ENCODE assay signal across 34 cellular contexts in genomic region chr5:35600591-35600990, GRCh38.
"Had no signal": no experiment of that assay in that cellular context is flagged by ENCODE, and none has a peak within 500 bp of the region (broad histone marks: within the 10 kb centered on the region; RNA-seq: fewer than 3 reads in every experiment).

No MANE protein-coding gene starts in this region.

- H3K4me3 ChIP-seq: MG63 had no signal

- H3K4me2 ChIP-seq: KMS-11 had no signal

- H3K27ac ChIP-seq: KMS-11 had no signal

- H3K9ac ChIP-seq: KMS-11 had no signal

- H3K36me3 ChIP-seq: MG63 had no signal

- H3K9me3 ChIP-seq: MG63 had no signal

- DNase-seq: Karpas-422, Kasumi-1, KG1, MG63, MM.1S, MV-4-11, NCI-H1048, NCI-H1092, NCI-H1092 treated with DMSO at 0.1 percent for 48 hours, NCI-H1105, NCI-H1105 treated with DMSO at 0.1 percent for 48 hours, NCI-H1417, NCI-H1417 treated with DMSO at 0.1 percent for 48 hours, NCI-H1436, NCI-H1436 treated with DMSO at 0.1 percent for 48 hours, NCI-H146, NCI-H1694, NCI-H1694 treated with DMSO at 0.1 percent for 48 hours, NCI-H187, NCI-H187 treated with DMSO at 0.1 percent for 48 hours, NCI-H1930, NCI-H2029, NCI-H2029 treated with DMSO at 0.1 percent for 48 hours, NCI-H2081, NCI-H2081 treated with DMSO at 0.1 percent for 48 hours, NCI-H2107, NCI-H2171, NCI-H2171 treated with DMSO at 0.1 percent for 48 hours, NCI-H2227 treated with DMSO at 0.1 percent for 48 hours, NCI-H226, NCI-H345, NCI-H446, NCI-H446 treated with DMSO at 0.1 percent for 48 hours had no signal

- H3K27me3 ChIP-seq: MG63 had no signal
